In the genomic region with DNA sequence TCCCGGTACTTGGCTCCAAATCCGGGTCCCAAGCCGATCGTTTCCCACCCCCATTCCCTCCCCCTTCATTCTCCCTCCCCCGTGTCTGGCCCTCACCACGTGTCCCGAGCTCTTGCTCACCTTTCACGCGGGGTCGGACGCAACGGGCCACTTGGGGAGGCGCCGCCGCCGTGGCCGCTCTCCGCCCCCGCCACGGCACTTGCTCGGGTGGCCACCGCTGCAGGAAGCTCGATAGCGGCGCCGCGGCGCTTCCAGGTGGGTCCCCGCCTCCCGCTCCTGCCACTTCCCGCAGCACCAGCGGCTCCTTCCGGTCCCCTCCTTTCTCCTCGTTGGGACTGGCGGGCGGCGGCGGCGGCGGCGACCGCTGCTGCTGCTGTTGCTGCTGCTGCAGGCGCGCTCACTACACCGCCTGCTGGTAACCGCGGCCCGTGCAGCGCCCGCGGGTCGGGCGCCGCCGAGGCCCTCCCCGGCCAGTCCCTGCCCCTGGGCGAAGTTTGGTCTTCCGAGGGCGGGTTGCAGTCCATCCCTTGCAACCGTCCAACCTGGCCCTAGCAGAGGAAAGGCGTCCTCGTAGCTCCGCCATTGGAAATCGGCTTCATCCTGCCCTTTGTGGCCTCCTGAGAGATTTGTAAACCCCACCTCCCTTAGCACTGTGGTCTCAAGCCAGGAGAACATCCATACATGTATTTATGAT, we compare ENCODE assay signal across 8 cellular contexts. TPM values are rescaled to one million over a fixed set of nuclear protein-coding genes. Genes with fewer than 3 reads are reported as not detected.
A peak's percentile ranks its signal among the peaks of the same experiment; 100 is the strongest.
DNase-seq lines count a peak whose midpoint lies in the region; ATAC-seq and TF ChIP-seq lines count a peak whose summit lies in the region.

No MANE protein-coding gene starts in this region.

- TF ChIP-seq CTCF in CD8-positive, alpha-beta T cell (IDR thresholded peaks at IDR 0.05) = peak; percentile 90
- TF ChIP-seq CTCF in lung (IDR thresholded peaks at IDR 0.05; ENCODE audit: control extremely low read depth, extremely low read depth) = peak; percentile 64

- ATAC-seq in CD8-positive, alpha-beta T cell = peak; percentile 71
- ATAC-seq in GM19452 (IDR thresholded peaks at IDR 0.05; ENCODE audit: unreplicated experiment) (peak; percentile 83), HG03575 (IDR thresholded peaks at IDR 0.05; ENCODE audit: extremely low read depth, insufficient number of reproducible peaks, low FRiP score, unreplicated experiment) (peak; percentile 29), lung (ENCODE audit: insufficient read depth, low FRiP score) (peak; percentile 95)

- peak overlapping the region; percentile 91 for H3K4me3 Mint-ChIP-seq in CD8-positive, alpha-beta T cell
- H3K4me3 Mint-ChIP-seq in activated CD4-positive, alpha-beta memory T cell treated with anti-CD3 and anti-CD28 coated beads for 36 hours = peak overlapping the region; percentile 98

- no peaks in the 10 kb centered on the region for H3K36me3 ChIP-seq in CD8-positive, alpha-beta T cell (ENCODE audit: insufficient read depth, low read length)
- no peaks in the 10 kb centered on the region for H3K36me3 ChIP-seq in duodenal mucosa (ENCODE audit: control insufficient read depth in 1 of 2, insufficient read depth in 2 of 2, low read length in 2 of 2)
- no peaks in the 10 kb centered on the region for H3K36me3 ChIP-seq in lung (ENCODE audit: control insufficient read depth in 2 of 2, insufficient read depth in 2 of 2, low read length in 2 of 2)

- H3K27me3 Mint-ChIP-seq in CD8-positive, alpha-beta T cell (ENCODE audit: low read depth) = no peaks in the 10 kb centered on the region
- no peaks in the 10 kb centered on the region for H3K27me3 Mint-ChIP-seq in activated CD4-positive, alpha-beta memory T cell treated with anti-CD3 and anti-CD28 coated beads for 36 hours

- H3K27ac Mint-ChIP-seq in CD8-positive, alpha-beta T cell = peak overlapping the region; percentile 97
- peak overlapping the region; percentile 90 for H3K27ac Mint-ChIP-seq in activated CD4-positive, alpha-beta memory T cell treated with anti-CD3 and anti-CD28 coated beads for 36 hours

- no peaks in the 10 kb centered on the region for H3K9me3 ChIP-seq in CD8-positive, alpha-beta T cell (ENCODE audit: low read length)
- peaks cover 0 to 2% of the 10 kb centered on the region in 2 donors for H3K9me3 ChIP-seq in duodenal mucosa (ENCODE audit: control insufficient read depth in 1 of 2, low read length in 2 of 2)
- no peaks in the 10 kb centered on the region for H3K9me3 ChIP-seq in lung (ENCODE audit: control insufficient read depth in 2 of 2, insufficient read depth in 1 of 2, low read length in 1 of 2)

- peak overlapping the region; percentile 89 for H3K27ac ChIP-seq in CD8-positive, alpha-beta T cell (ENCODE audit: low read depth, low read length)
- H3K27ac ChIP-seq in duodenal mucosa (ENCODE audit: low read depth, low read length) (peak overlapping the region; percentile 96), lung (ENCODE audit: low read depth in 1 of 2, low read length in 1 of 2) (peak overlapping the region; percentile 99)

- POLR2A ChIA-PET in CD8-positive, alpha-beta T cell (lab: Charles Lee) = interaction anchor here (0.7 to 2.5 kb wide), 12 partner anchors 10 to 481 kb away, joined by 3 to 31 read pairs (median 4); a partner anchor contains a TSS
- POLR2A ChIA-PET in activated CD4-positive, alpha-beta memory T cell treated with anti-CD3 and anti-CD28 coated beads for 36 hours (lab: Charles Lee) = interaction anchor here (0.6 to 2.9 kb wide), 11 partner anchors 9 to 321 kb away, joined by 3 to 12 read pairs (median 4); a partner anchor contains a TSS

- H3K36me3 Mint-ChIP-seq in CD8-positive, alpha-beta T cell = peaks cover 19% of the 10 kb centered on the region
- no peaks in the 10 kb centered on the region for H3K36me3 Mint-ChIP-seq in activated CD4-positive, alpha-beta memory T cell treated with anti-CD3 and anti-CD28 coated beads for 36 hours

- CTCF ChIA-PET in CD8-positive, alpha-beta T cell (lab: Charles Lee) = interaction anchor here (0.7 to 1.7 kb wide), 3 partner anchors 10 to 290 kb away, joined by 3 to 4 read pairs (median 3); no protein-coding TSS in a partner anchor
- CTCF ChIA-PET in activated CD4-positive, alpha-beta memory T cell treated with anti-CD3 and anti-CD28 coated beads for 36 hours (lab: Charles Lee) = interaction anchor here (0.7 to 2.1 kb wide), 16 partner anchors 9 to 431 kb away, joined by 3 to 9 read pairs (median 4); a partner anchor contains a TSS

- peak; percentile 81 to 95 (median 90) for DNase-seq in CD8-positive, alpha-beta T cell
- DNase-seq in NCI-H774 (lab: John Stamatoyannopoulos, UW) = peak; percentile 90
- peak; percentile 95 for DNase-seq in activated CD4-positive, alpha-beta memory T cell treated with anti-CD3 and anti-CD28 coated beads for 36 hours
- DNase-seq in lung (ENCODE audit: low spot score) = peak; percentile 92
- peak; percentile 81 to 91 (median 83) for DNase-seq in stimulated activated CD4-positive, alpha-beta T cell treated with anti-CD3 and anti-CD28 coated beads, TNF-alpha, amount 100 ng/mL, for 24 hours (ENCODE audit: low read depth in 3 of 3)

- 0 to 1% methylated on average over 55 to 64 of the region's 64 CpGs for WGBS in lung, 2 donors

- intact Hi-C loops in CD8-positive, alpha-beta T cell (cut with DNase I, micrococcal nuclease) = loop anchor here (1.0 to 10.0 kb wide), 16 partner anchors 41 to 1961 kb away; a partner anchor contains a TSS
- intact Hi-C loops in activated CD4-positive, alpha-beta memory T cell treated with anti-CD3 and anti-CD28 coated beads for 36 hours (cut with micrococcal nuclease) = loop anchor here (1.0 to 10.0 kb wide), 9 partner anchors 44 to 1896 kb away; a partner anchor contains a TSS

- peaks cover 39% of the 10 kb centered on the region for H3K4me1 ChIP-seq in CD8-positive, alpha-beta T cell (ENCODE audit: insufficient read depth, low read length)
- H3K4me1 ChIP-seq in duodenal mucosa (ENCODE audit: control insufficient read depth in 1 of 2, insufficient read depth in 2 of 2, low read length in 2 of 2) = peaks cover 32 to 37% of the 10 kb centered on the region in 2 donors
- H3K4me1 ChIP-seq in lung (ENCODE audit: control insufficient read depth in 2 of 2, insufficient read depth in 2 of 2, low read length in 2 of 2) = peaks cover 2 to 8% of the 10 kb centered on the region in 2 donors

- no peaks in the 10 kb centered on the region for H3K9me3 Mint-ChIP-seq in CD8-positive, alpha-beta T cell
- no peaks in the 10 kb centered on the region for H3K9me3 Mint-ChIP-seq in activated CD4-positive, alpha-beta memory T cell treated with anti-CD3 and anti-CD28 coated beads for 36 hours

- H3K27me3 ChIP-seq in CD8-positive, alpha-beta T cell (ENCODE audit: insufficient read depth, low read length) = no peaks in the 10 kb centered on the region
- H3K27me3 ChIP-seq in duodenal mucosa (ENCODE audit: control insufficient read depth in 1 of 2, insufficient read depth in 2 of 2, low read length in 2 of 2) = no peaks in the 10 kb centered on the region
- H3K27me3 ChIP-seq in lung (ENCODE audit: control insufficient read depth, insufficient read depth) = no peaks in the 10 kb centered on the region

- peak overlapping the region; percentile 87 for H3K4me3 ChIP-seq in CD8-positive, alpha-beta T cell (ENCODE audit: low read depth, low read length)
- H3K4me3 ChIP-seq in duodenal mucosa (ENCODE audit: low read depth in 1 of 2, low read length in 2 of 2) = peak overlapping the region; percentile 96 to 98
- peak overlapping the region; percentile 85 for H3K4me3 ChIP-seq in lung

- H3K9ac ChIP-seq in duodenal mucosa (ENCODE audit: low read depth in 1 of 2, low read length in 2 of 2) = peak overlapping the region; percentile 79 to 96

- H3K4me1 Mint-ChIP-seq in CD8-positive, alpha-beta T cell (ENCODE audit: low read depth) = peaks cover 40% of the 10 kb centered on the region
- peaks cover 34% of the 10 kb centered on the region for H3K4me1 Mint-ChIP-seq in activated CD4-positive, alpha-beta memory T cell treated with anti-CD3 and anti-CD28 coated beads for 36 hours (ENCODE audit: low read depth)

RNA-seq across cellular contexts. Expression of a gene that starts 0.8 kb away (rescaled TPM):
- total RNA-seq in CD8-positive, alpha-beta T cell = 10 to 100 TPM; 32.6 to 36.5 TPM
- total RNA-seq in activated CD4-positive, alpha-beta memory T cell treated with anti-CD3 and anti-CD28 coated beads for 36 hours = 10 to 100 TPM; 29.8 to 34.3 TPM
- 100 to 1,000 TPM in 1 of 2 donors, 10 to 100 TPM in 1; 34.7 to 133 TPM for total RNA-seq in lung
- 10 to 100 TPM in 1 of 2 donors, 1 to 10 TPM in 1; 9.9 to 11.1 TPM for polyA plus RNA-seq in lung

Comparison
In these comparisons a context has a peak if more than half of its experiments do, and no peak if none do; other contexts are left out.
1. Peak in every context shown above with its lines: DNase-seq, ATAC-seq, H3K4me3 ChIP-seq and H3K27ac ChIP-seq.
2. ATAC-seq: peak in every context shown above with its lines; median percentile 95 in lung; 83 in GM19452; 71 in CD8-positive, alpha-beta T cell; 29 in HG03575.